10 cellular contexts compared by ENCODE assay signal in genomic region chr3:73727117-73727802, GRCh38.
DNase-seq lines count a peak whose midpoint lies in the region; ATAC-seq and TF ChIP-seq lines count a peak whose summit lies in the region.
"Had no signal": no experiment of that assay in that cellular context is flagged by ENCODE, and none has a peak within 500 bp of the region (broad histone marks: within the 10 kb centered on the region; RNA-seq: fewer than 3 reads in every experiment).

No MANE protein-coding gene starts in this region.

- no peak overlapping the region for H3K27ac Mint-ChIP-seq in activated T-cell treated with anti-CD3 and anti-CD28 coated beads, Interleukin-2, amount 50 U/mL, for 24 hours
- H3K27ac Mint-ChIP-seq: CD4-positive, alpha-beta T cell had no signal

- H3K4me3 Mint-ChIP-seq in activated T-cell treated with anti-CD3 and anti-CD28 coated beads, Interleukin-2, amount 50 U/mL, for 24 hours: no peak overlapping the region
- H3K4me3 Mint-ChIP-seq: CD4-positive, alpha-beta T cell had no signal

- no peak for TF ChIP-seq CTCF in AG09319 (IDR thresholded peaks at IDR 0.05; ENCODE audit: low read depth, low read length)

- no peak for ATAC-seq in activated CD4-positive, CD25-positive, alpha-beta regulatory T cell treated with anti-CD3 and anti-CD28 coated beads, Interleukin-2, amount 50 U/mL, for 24 hours
- ATAC-seq in GM21390 (IDR thresholded peaks at IDR 0.05; ENCODE audit: unreplicated experiment): no peak

- no peaks in the 10 kb centered on the region for H3K4me1 Mint-ChIP-seq in activated T-cell treated with anti-CD3 and anti-CD28 coated beads, Interleukin-2, amount 50 U/mL, for 24 hours (ENCODE audit: low read depth)

- peaks cover 6% of the 10 kb centered on the region for H3K9me3 Mint-ChIP-seq in activated T-cell treated with anti-CD3 and anti-CD28 coated beads, Interleukin-2, amount 50 U/mL, for 24 hours

- no peaks in the 10 kb centered on the region for H3K27me3 Mint-ChIP-seq in activated T-cell treated with anti-CD3 and anti-CD28 coated beads, Interleukin-2, amount 50 U/mL, for 24 hours
- H3K27me3 Mint-ChIP-seq: CD4-positive, alpha-beta T cell had no signal

- H3K36me3 Mint-ChIP-seq in activated T-cell treated with anti-CD3 and anti-CD28 coated beads, Interleukin-2, amount 50 U/mL, for 24 hours (ENCODE audit: low read depth): no peaks in the 10 kb centered on the region

- peak; percentile 72 for DNase-seq in AG09319 (ENCODE audit: extremely low read depth, low read depth)
- peak; percentile 45 for DNase-seq in T1000 (lab: John Stamatoyannopoulos, UW)
- DNase-seq in foreskin melanocyte: peak; percentile 27
- peak; percentile 23 for DNase-seq in occipital lobe (lab: John Stamatoyannopoulos, UW)
- DNase-seq in NCI-H2029 (lab: John Stamatoyannopoulos, UW): no peak
- DNase-seq in activated T-cell treated with anti-CD3 and anti-CD28 coated beads, Interleukin-2, amount 50 U/mL, for 24 hours: no peak
- DNase-seq: CD4-positive, alpha-beta T cell; stimulated activated CD4-positive, alpha-beta T cell treated with anti-CD3 and anti-CD28 coated beads, Interleukin-15, amount 100 ng/mL, for 24 hours had no signal

Comparison
In these comparisons a context has a peak if more than half of its experiments do, and no peak if none do; other contexts are left out.
1. DNase-seq: peak in AG09319 (single experiment), T1000 (single experiment), foreskin melanocyte (single experiment) and occipital lobe (single experiment); none in NCI-H2029 (single experiment) and activated T-cell treated with anti-CD3 and anti-CD28 coated beads, Interleukin-2, amount 50 U/mL, for 24 hours (single experiment).